In genomic region chr19:18520848-18521691, GRCh38 we compare ENCODE assay signal across 8 cellular contexts. TPM values are rescaled to one million over a fixed set of nuclear protein-coding genes. Genes with fewer than 3 reads are reported as not detected.
DNase-seq lines count a peak whose midpoint lies in the region; ATAC-seq and TF ChIP-seq lines count a peak whose summit lies in the region.

No MANE protein-coding gene starts in this region.

- peak overlapping the region; percentile 98 for H3K9ac ChIP-seq in fibroblast of lung (ENCODE audit: insufficient read depth, low read length)

- H3K79me2 ChIP-seq in fibroblast of lung (ENCODE audit: control insufficient read depth, insufficient read depth, low read length), result peaks cover 54% of the 10 kb centered on the region
- H3K79me2 ChIP-seq in osteoblast (ENCODE audit: insufficient read depth, low read length), result peaks cover 57% of the 10 kb centered on the region

- TF ChIP-seq CTCF in HFFc6 (IDR thresholded peaks at IDR 0.05) (peak; percentile 43), fibroblast of lung (conservative IDR thresholded peaks at IDR 0.05 in 1 of 2, IDR thresholded peaks at IDR 0.05 in 1 of 2; ENCODE audit: low read depth in 1 of 2, low read length in 2 of 2) (no peak), osteoblast (IDR thresholded peaks at IDR 0.05; ENCODE audit: extremely low read depth, low read depth, low read length) (no peak)

- CTCF ChIA-PET in activated CD8-positive, alpha-beta memory T cell treated with anti-CD3 and anti-CD28 coated beads, Interleukin-2, amount 10 ng/mL, durations not matched to agents 7 days and 5 days (lab: Charles Lee), result interaction anchor here (0.7 to 6.6 kb wide), 32 partner anchors 10 to 397 kb away, joined by 3 to 145 read pairs (median 6); partner anchors contain the start of genes FKBP8, KXD1, REX1BD and UBA52

- H3K9me3 ChIP-seq in fibroblast of lung (ENCODE audit: control insufficient read depth, insufficient read depth, low read depth, low read length) (no peaks in the 10 kb centered on the region), osteoblast (ENCODE audit: low read depth, low read length) (no peaks in the 10 kb centered on the region)

- H3K27me3 ChIP-seq in fibroblast of lung (ENCODE audit: control insufficient read depth, insufficient read depth, low read length) (no peaks in the 10 kb centered on the region), osteoblast (ENCODE audit: insufficient read depth, low read length) (no peaks in the 10 kb centered on the region)

- H3K27ac ChIP-seq in fibroblast of lung (ENCODE audit: insufficient read depth, low read length) (peak overlapping the region; percentile 100), osteoblast (ENCODE audit: low read depth, low read length) (peak overlapping the region; percentile 98)

- H3K27ac Mint-ChIP-seq in HFFc6, result peak overlapping the region; percentile 97
- H3K27ac Mint-ChIP-seq in activated CD8-positive, alpha-beta memory T cell treated with anti-CD3 and anti-CD28 coated beads, Interleukin-2, amount 10 ng/mL, durations not matched to agents 7 days and 5 days, result peak overlapping the region; percentile 89

- H4K20me1 ChIP-seq in fibroblast of lung (ENCODE audit: control insufficient read depth, extremely low read depth, insufficient read depth, low read length) (no peaks in the 10 kb centered on the region), osteoblast (ENCODE audit: insufficient read depth, low read length) (peaks cover 34% of the 10 kb centered on the region)

- peak overlapping the region; percentile 92 to 99 (median 98) for H3K4me3 ChIP-seq in fibroblast of lung (replicated peaks in 1 of 4; ENCODE audit: control extremely low read depth in 1 of 4, insufficient read depth in 1 of 4, low read depth in 3 of 4, low read length in 4 of 4)
- peak overlapping the region; percentile 95 for H3K4me3 ChIP-seq in osteoblast (ENCODE audit: insufficient read depth, low read length)

- H3K36me3 ChIP-seq in fibroblast of lung (ENCODE audit: control insufficient read depth, insufficient read depth, low read length), result no peaks in the 10 kb centered on the region
- no peaks in the 10 kb centered on the region for H3K36me3 ChIP-seq in osteoblast (ENCODE audit: insufficient read depth, low read length)

- ATAC-seq in activated CD8-positive, alpha-beta memory T cell treated with anti-CD3 and anti-CD28 coated beads, Interleukin-2, amount 10 ng/mL, durations not matched to agents 7 days and 5 days, result no peak
- ATAC-seq in HG03432 (IDR thresholded peaks at IDR 0.05; ENCODE audit: unreplicated experiment) (no peak), GM18870 (IDR thresholded peaks at IDR 0.05; ENCODE audit: unreplicated experiment) (no peak), HG03520 (IDR thresholded peaks at IDR 0.05; ENCODE audit: unreplicated experiment) (no peak)

- H3K9me3 Mint-ChIP-seq in HFFc6, result no peaks in the 10 kb centered on the region
- no peaks in the 10 kb centered on the region for H3K9me3 Mint-ChIP-seq in activated CD8-positive, alpha-beta memory T cell treated with anti-CD3 and anti-CD28 coated beads, Interleukin-2, amount 10 ng/mL, durations not matched to agents 7 days and 5 days (ENCODE audit: low read depth)

- peaks cover 3% of the 10 kb centered on the region for H3K4me1 ChIP-seq in fibroblast of lung (ENCODE audit: control insufficient read depth, extremely low read depth, insufficient read depth, low read length)
- H3K4me1 ChIP-seq in osteoblast (ENCODE audit: insufficient read depth, low read length), result peaks cover 17% of the 10 kb centered on the region

- DNase-seq in AML-193 (lab: John Stamatoyannopoulos, UW) (peak; percentile 17 to 41), HFFc6 (no peak), fibroblast of lung (ENCODE audit: low read depth in 2 of 2) (no peak), osteoblast (ENCODE audit: insufficient read length, low spot score, missing footprints) (peak; percentile 69)
- peak; percentile 61 for DNase-seq in activated CD8-positive, alpha-beta memory T cell treated with anti-CD3 and anti-CD28 coated beads, Interleukin-2, amount 10 ng/mL, durations not matched to agents 7 days and 5 days

- H2AFZ ChIP-seq in fibroblast of lung (ENCODE audit: low read length), result no peak overlapping the region
- H2AFZ ChIP-seq in osteoblast (ENCODE audit: low read length), result peak overlapping the region; percentile 37

- peaks cover 7% of the 10 kb centered on the region for H3K36me3 Mint-ChIP-seq in HFFc6 (ENCODE audit: low read depth)
- H3K36me3 Mint-ChIP-seq in activated CD8-positive, alpha-beta memory T cell treated with anti-CD3 and anti-CD28 coated beads, Interleukin-2, amount 10 ng/mL, durations not matched to agents 7 days and 5 days, result no peaks in the 10 kb centered on the region

- peak overlapping the region; percentile 92 for H3K4me3 Mint-ChIP-seq in HFFc6
- H3K4me3 Mint-ChIP-seq in activated CD8-positive, alpha-beta memory T cell treated with anti-CD3 and anti-CD28 coated beads, Interleukin-2, amount 10 ng/mL, durations not matched to agents 7 days and 5 days, result peak overlapping the region; percentile 92

- peak overlapping the region; percentile 99 for H3K4me2 ChIP-seq in fibroblast of lung (ENCODE audit: extremely low read depth, insufficient read depth, low read length)
- peak overlapping the region; percentile 99 for H3K4me2 ChIP-seq in osteoblast (ENCODE audit: insufficient read depth, low read length)

- H3K27me3 Mint-ChIP-seq in HFFc6 (ENCODE audit: insufficient read depth), result peaks cover 2% of the 10 kb centered on the region; the same call in 1 of the 2 replicates
- no peaks in the 10 kb centered on the region for H3K27me3 Mint-ChIP-seq in activated CD8-positive, alpha-beta memory T cell treated with anti-CD3 and anti-CD28 coated beads, Interleukin-2, amount 10 ng/mL, durations not matched to agents 7 days and 5 days

- H3K4me1 Mint-ChIP-seq in HFFc6 (ENCODE audit: low read depth), result peaks cover 25% of the 10 kb centered on the region
- H3K4me1 Mint-ChIP-seq in activated CD8-positive, alpha-beta memory T cell treated with anti-CD3 and anti-CD28 coated beads, Interleukin-2, amount 10 ng/mL, durations not matched to agents 7 days and 5 days, result peaks cover 31% of the 10 kb centered on the region

RNA-seq across cellular contexts. Expression of gene ELL, which starts 0.8 kb away (rescaled TPM):
- total RNA-seq in HFFc6 (2021; fragmentation: NEBNext Ultra II Directional; extraction: Animal tissue kit (Norgen Biotek cat#: 25700)), result 10 to 100 TPM; 15.7 to 17.8 (median 16.4) TPM
- total RNA-seq in activated CD8-positive, alpha-beta memory T cell treated with anti-CD3 and anti-CD28 coated beads, Interleukin-2, amount 10 ng/mL, durations not matched to agents 7 days and 5 days, result 10 to 100 TPM; 22.9 to 33.7 TPM
- total RNA-seq in fibroblast of lung (17.7 and 18.7 TPM in 2 replicates), osteoblast (17.1 and 18.5 TPM in 2 replicates)
- 4.4 and 6.6 TPM in 2 replicates for polyA plus RNA-seq in fibroblast of lung
- 8.1 and 10.6 TPM in 2 replicates for polyA plus RNA-seq in fibroblast of lung (2012)
- polyA minus RNA-seq in fibroblast of lung (ENCODE audit: low replicate concordance), result 10.3 and 24.9 TPM in 2 replicates

RNA-seq across cellular contexts. Expression of gene FKBP8, which starts 22.3 kb away (rescaled TPM):
- total RNA-seq in HFFc6 (2021; fragmentation: NEBNext Ultra II Directional; extraction: Animal tissue kit (Norgen Biotek cat#: 25700)), result 100 to 1,000 TPM; 229 to 284 (median 241) TPM
- total RNA-seq in activated CD8-positive, alpha-beta memory T cell treated with anti-CD3 and anti-CD28 coated beads, Interleukin-2, amount 10 ng/mL, durations not matched to agents 7 days and 5 days, result 100 to 1,000 TPM; 220 to 286 TPM
- total RNA-seq in fibroblast of lung, result 230 and 289 TPM in 2 replicates
- 128 and 135 TPM in 2 replicates for polyA plus RNA-seq in fibroblast of lung
- 268 and 272 TPM in 2 replicates for polyA plus RNA-seq in fibroblast of lung (2012)
- polyA minus RNA-seq in fibroblast of lung (ENCODE audit: low replicate concordance), result 98.0 and 170 TPM in 2 replicates
- total RNA-seq in osteoblast, result 253 and 288 TPM in 2 replicates

RNA-seq across cellular contexts. Expression of gene KXD1, which starts 36.6 kb away (rescaled TPM):
- total RNA-seq in HFFc6 (2021; fragmentation: NEBNext Ultra II Directional; extraction: Animal tissue kit (Norgen Biotek cat#: 25700)), result 100 to 1,000 TPM; 109 to 123 (median 115) TPM
- 100 to 1,000 TPM; 106 to 113 TPM for total RNA-seq in activated CD8-positive, alpha-beta memory T cell treated with anti-CD3 and anti-CD28 coated beads, Interleukin-2, amount 10 ng/mL, durations not matched to agents 7 days and 5 days
- 63.3 and 65.0 TPM in 2 replicates for total RNA-seq in fibroblast of lung
- polyA plus RNA-seq in fibroblast of lung, result 108 and 167 TPM in 2 replicates
- polyA plus RNA-seq in fibroblast of lung (2012), result 107 and 136 TPM in 2 replicates
- 94.9 and 186 TPM in 2 replicates for polyA minus RNA-seq in fibroblast of lung (ENCODE audit: low replicate concordance)
- 92.8 and 104 TPM in 2 replicates for total RNA-seq in osteoblast

RNA-seq across cellular contexts. Expression of gene UBA52, which starts 50.6 kb away (rescaled TPM):
- 1,000 to 10,000 TPM; 1,140 to 1,305 (median 1,270) TPM for total RNA-seq in HFFc6 (2021; fragmentation: NEBNext Ultra II Directional; extraction: Animal tissue kit (Norgen Biotek cat#: 25700))
- 1,000 to 10,000 TPM; 1,256 to 1,325 TPM for total RNA-seq in activated CD8-positive, alpha-beta memory T cell treated with anti-CD3 and anti-CD28 coated beads, Interleukin-2, amount 10 ng/mL, durations not matched to agents 7 days and 5 days
- total RNA-seq in fibroblast of lung (917 and 1,142 TPM in 2 replicates), osteoblast (554 and 556 TPM in 2 replicates)
- 1,018 and 1,460 TPM in 2 replicates for polyA plus RNA-seq in fibroblast of lung
- polyA plus RNA-seq in fibroblast of lung (2012), result 1,726 and 2,094 TPM in 2 replicates
- polyA minus RNA-seq in fibroblast of lung (ENCODE audit: low replicate concordance), result 3,202 and 3,482 TPM in 2 replicates

Comparison
In these comparisons a context has a peak if more than half of its experiments do, and no peak if none do; other contexts are left out.
1. DNase-seq: peak in AML-193 (2 of 2), activated CD8-positive, alpha-beta memory T cell treated with anti-CD3 and anti-CD28 coated beads, Interleukin-2, amount 10 ng/mL, durations not matched to agents 7 days and 5 days (single experiment) and osteoblast (single experiment); none in HFFc6 (single experiment) and fibroblast of lung (0 of 2).